Comparison of ENCODE assay signal across 16 cellular contexts in genomic region chr10:8037199-8037801, GRCh38. TPM values are rescaled to one million over a fixed set of nuclear protein-coding genes. Genes with fewer than 3 reads are reported as not detected.
DNase-seq lines count a peak whose midpoint lies in the region; TF ChIP-seq lines count a peak whose summit lies in the region.
"Had no signal": no experiment of that assay in that cellular context is flagged by ENCODE, and none has a peak within 500 bp of the region (broad histone marks: within the 10 kb centered on the region; RNA-seq: fewer than 3 reads in every experiment).

No MANE protein-coding gene starts in this region.

- H3K4me3 ChIP-seq in endodermal cell (ENCODE audit: low read length), result no peak overlapping the region
- H3K4me3 ChIP-seq: skin epidermis had no signal

- WGBS in endodermal cell (ENCODE audit: insufficient coverage in 1 of 2, insufficient read length in 1 of 2), 2 experiments, result 4 to 10% methylated on average over 22 to 32 of the region's 32 CpGs

- no peak overlapping the region for H3K27ac ChIP-seq in endodermal cell (ENCODE audit: low read depth, low read length)
- H3K27ac ChIP-seq: HL-60, skin epidermis had no signal

- H3K27ac Mint-ChIP-seq in T-helper 2 cell treated with Interferon-gamma antibody and Interleukin-4, amounts not matched to agents 5 μg/mL and 100 μg/mL, for 36 hours, result peak overlapping the region; percentile 44
- H3K27ac Mint-ChIP-seq in IgD-negative memory B cell (peak overlapping the region in 2 of 3 donors; percentile 77 to 95), endodermal cell (no peak overlapping the region)
- H3K27ac Mint-ChIP-seq: dendritic cell treated with granulocyte-macrophage colony-stimulating factor and Interleukin-4, amounts not matched to agents 40 ng/mL and 50 ng/mL, for 4 days had no signal

- peaks cover 5% of the 10 kb centered on the region for H3K36me3 Mint-ChIP-seq in T-helper 2 cell treated with Interferon-gamma antibody and Interleukin-4, amounts not matched to agents 5 μg/mL and 100 μg/mL, for 36 hours (ENCODE audit: low read depth)
- H3K36me3 Mint-ChIP-seq in IgD-negative memory B cell, result no peaks in the 10 kb centered on the region
- no peaks in the 10 kb centered on the region for H3K36me3 Mint-ChIP-seq in endodermal cell (ENCODE audit: low read depth)

- H3K9me3 Mint-ChIP-seq in T-helper 2 cell treated with Interferon-gamma antibody and Interleukin-4, amounts not matched to agents 5 μg/mL and 100 μg/mL, for 36 hours, result no peaks in the 10 kb centered on the region
- H3K9me3 Mint-ChIP-seq in IgD-negative memory B cell (peaks cover 2 to 6% (median 5%) of the 10 kb centered on the region in 3 donors), endodermal cell (no peaks in the 10 kb centered on the region)
- H3K9me3 Mint-ChIP-seq: dendritic cell treated with granulocyte-macrophage colony-stimulating factor and Interleukin-4, amounts not matched to agents 40 ng/mL and 50 ng/mL, for 4 days had no signal

- H3K4me1 Mint-ChIP-seq in T-helper 2 cell treated with Interferon-gamma antibody and Interleukin-4, amounts not matched to agents 5 μg/mL and 100 μg/mL, for 36 hours (ENCODE audit: low read depth), result peaks cover 45% of the 10 kb centered on the region
- H3K4me1 Mint-ChIP-seq in IgD-negative memory B cell, result peaks cover 9 to 13% (median 12%) of the 10 kb centered on the region in 3 donors
- peaks cover 38% of the 10 kb centered on the region for H3K4me1 Mint-ChIP-seq in endodermal cell

- no peak for TF ChIP-seq CTCF in endodermal cell (conservative IDR thresholded peaks at IDR 0.05)

- peaks cover 85% of the 10 kb centered on the region for H3K27me3 Mint-ChIP-seq in T-helper 2 cell treated with Interferon-gamma antibody and Interleukin-4, amounts not matched to agents 5 μg/mL and 100 μg/mL, for 36 hours (ENCODE audit: low read depth)
- peaks cover 63% of the 10 kb centered on the region for H3K27me3 Mint-ChIP-seq in IgD-negative memory B cell
- H3K27me3 Mint-ChIP-seq in endodermal cell (ENCODE audit: insufficient read depth), result peaks cover 100% of the 10 kb centered on the region

- H3K4me1 ChIP-seq in endodermal cell (ENCODE audit: control insufficient read depth, insufficient read depth, low read length), result peaks cover 9% of the 10 kb centered on the region

- H3K27me3 ChIP-seq in endodermal cell (ENCODE audit: control insufficient read depth, insufficient read depth, low read length, poor library complexity, severe bottlenecking), result peaks cover 100% of the 10 kb centered on the region

- no peak for DNase-seq in T-helper 2 cell treated with Interferon-gamma antibody and Interleukin-4, amounts not matched to agents 5 μg/mL and 100 μg/mL, for 36 hours (ENCODE audit: low spot score)
- DNase-seq in T-helper 2 cell (no peak), endodermal cell (peak; percentile 61), posterior vena cava (ENCODE audit: low spot score) (peak; percentile 55), HK-2 (ENCODE audit: unreplicated experiment) (no peak), D341Med (ENCODE audit: low spot score) (no peak)
- no peak for DNase-seq in activated effector memory CD4-positive, alpha-beta T cell treated with anti-CD3 and anti-CD28 coated beads, Interleukin-2, amount 50 U/mL, for 16 hours
- DNase-seq: amygdala, left ventricle myocardium superior, naive B cell, NCI-H526 treated with DMSO at 0.1 percent for 48 hours had no signal

- intact Hi-C loops in posterior vena cava (cut with DNase I), result no loop called here

- no peaks in the 10 kb centered on the region for H3K36me3 ChIP-seq in endodermal cell (ENCODE audit: control insufficient read depth, insufficient read depth, low read length)

- H3K9ac ChIP-seq in endodermal cell (ENCODE audit: extremely low read depth, low read length, poor library complexity, severe bottlenecking), result no peak overlapping the region

- H3K4me3 Mint-ChIP-seq in T-helper 2 cell treated with Interferon-gamma antibody and Interleukin-4, amounts not matched to agents 5 μg/mL and 100 μg/mL, for 36 hours, result peak overlapping the region; percentile 79
- H3K4me3 Mint-ChIP-seq in IgD-negative memory B cell (peak overlapping the region in 2 of 4 donors; percentile 50 to 75), endodermal cell (peak overlapping the region; percentile 42)
- H3K4me3 Mint-ChIP-seq: dendritic cell treated with granulocyte-macrophage colony-stimulating factor and Interleukin-4, amounts not matched to agents 40 ng/mL and 50 ng/mL, for 4 days had no signal

- H3K9me3 ChIP-seq in endodermal cell (ENCODE audit: control insufficient read depth, low read length), result no peaks in the 10 kb centered on the region

RNA-seq across cellular contexts. Expression of gene GATA3, which starts 17.2 kb away (rescaled TPM):
- polyA plus RNA-seq in IgD-negative memory B cell, result 2.0 TPM
- total RNA-seq in endodermal cell, result 100 to 1,000 TPM in 1 of 2 donors, 10 to 100 TPM in 1; 51.3 to 103 TPM
- 6.0 TPM for polyA plus RNA-seq in endodermal cell (2013, experiment 1 of 2)
- 6.7 TPM for polyA plus RNA-seq in endodermal cell (2013, experiment 2 of 2)
- total RNA-seq in posterior vena cava, result under 1 TPM; 0.97 to 1.00 TPM
- total RNA-seq: LHCN-M2 had no signal

Comparison
In these comparisons a context has a peak if more than half of its experiments do, and no peak if none do; other contexts are left out.
1. DNase-seq: peak in endodermal cell (single experiment) and posterior vena cava (single experiment); none in T-helper 2 cell treated with Interferon-gamma antibody and Interleukin-4, amounts not matched to agents 5 μg/mL and 100 μg/mL, for 36 hours (single experiment), T-helper 2 cell (0 of 5), HK-2 (single experiment), D341Med (single experiment) and activated effector memory CD4-positive, alpha-beta T cell treated with anti-CD3 and anti-CD28 coated beads, Interleukin-2, amount 50 U/mL, for 16 hours (single experiment).
2. RNA of gene GATA3, which starts 17.2 kb away (total RNA-seq): 51.3 to 103 TPM in endodermal cell; 0.97 to 1.00 TPM in posterior vena cava; every median in the first group is over 10 times any median in the second.